24 cellular contexts compared by ENCODE assay signal in the genomic region with DNA sequence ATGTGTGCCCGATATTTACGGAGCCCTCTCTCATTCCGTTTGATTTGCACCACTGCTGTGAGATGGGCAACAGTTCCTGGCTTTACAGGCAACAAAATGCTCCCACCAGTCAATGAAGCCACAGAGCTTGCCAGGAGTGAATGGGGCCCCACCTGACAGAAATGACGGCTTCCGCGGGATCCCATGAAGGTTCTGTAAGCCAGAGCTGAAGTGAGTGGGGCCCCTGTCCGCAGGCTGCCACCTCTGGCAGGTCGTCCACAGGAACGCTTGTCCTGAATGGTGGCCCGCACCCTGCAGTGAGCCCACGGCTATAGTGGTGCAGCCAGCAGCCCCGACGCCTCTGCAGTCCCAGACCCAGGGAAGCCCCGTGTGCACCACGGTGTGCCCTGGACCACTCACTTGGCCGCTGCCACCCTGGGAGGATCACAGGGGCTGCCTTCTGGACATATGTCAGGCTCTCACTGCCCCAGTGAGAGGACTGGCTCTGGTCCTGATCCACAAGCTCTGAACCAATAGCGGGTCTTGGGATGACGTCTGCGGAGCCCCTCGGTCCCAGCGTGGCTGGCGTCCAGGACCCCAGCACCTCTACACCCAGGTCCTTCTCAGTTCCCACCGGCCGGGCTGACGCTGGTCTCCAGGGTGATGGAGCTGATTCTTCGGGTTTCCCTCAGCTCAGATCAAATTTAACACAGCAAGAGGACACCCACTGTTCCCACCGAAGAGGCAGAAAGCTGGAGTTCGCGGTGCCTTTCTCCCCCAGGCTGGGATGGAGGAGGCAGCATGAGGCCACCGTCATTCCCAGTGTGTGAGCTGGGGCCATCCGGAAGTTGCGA.
"Had no signal": no experiment of that assay in that cellular context is flagged by ENCODE, and none has a peak within 500 bp of the region (broad histone marks: within the 10 kb centered on the region; RNA-seq: fewer than 3 reads in every experiment).

No MANE protein-coding gene starts in this region.

- H2AFZ ChIP-seq: neural progenitor cell had no signal

- H3K4me3 ChIP-seq: left ventricle myocardium inferior, lung, neural progenitor cell, ovary, right atrium auricular region, right lobe of liver, smooth muscle cell, tibial nerve, upper lobe of left lung, vagina had no signal

- ATAC-seq: natural killer cell; right lobe of liver; stimulated activated memory B cell treated with anti-CD40 and anti-IgM and Interleukin-4, amounts not matched to agents 10 μg/mL and 1 μg/mL and 100 μg/mL, for 72 hours; stimulated activated naive CD8-positive, alpha-beta T cell treated with anti-CD3 and anti-CD28 coated beads, Interleukin-15, amount 100 ng/mL, for 72 hours had no signal

- DNase-seq: hippocampal formation; left ventricle myocardium inferior; mesendoderm; naive B cell; natural killer cell; nephron progenitor cell; ovary; right lobe of liver; stimulated activated CD4-positive, alpha-beta T cell treated with anti-CD3 and anti-CD28 coated beads, Interleukin-12 subunit alpha, Interleukin-12 subunit beta, amount 100 ng/mL, for 4 hours; stimulated activated CD4-positive, alpha-beta T cell treated with anti-CD3 and anti-CD28 coated beads, Interleukin-15, amount 100 ng/mL, for 24 hours; stimulated activated CD4-positive, alpha-beta T cell treated with anti-CD3 and anti-CD28 coated beads, Interleukin-2, amount 100 ng/mL, for 24 hours; stimulated activated CD4-positive, alpha-beta T cell treated with anti-CD3 and anti-CD28 coated beads, Interleukin-4, amount 100 ng/mL, for 24 hours; stimulated activated naive CD4-positive, alpha-beta T cell treated with Interleukin-2 at 50 U/mL for 16 hours; stimulated activated naive CD8-positive, alpha-beta T cell treated with anti-CD3 and anti-CD28 coated beads, Interleukin-15, amount 100 ng/mL, for 72 hours; substantia nigra; upper lobe of left lung had no signal

- H3K4me1 ChIP-seq: right lobe of liver had no signal

- H3K9ac ChIP-seq: neural progenitor cell had no signal

- FAIRE-seq: keratinocyte had no signal

- H3K36me3 ChIP-seq: left ventricle myocardium inferior, neural progenitor cell, ovary, right atrium auricular region, right lobe of liver, tibial nerve, upper lobe of left lung, vagina had no signal

- H3K27me3 ChIP-seq: neural progenitor cell, ovary, right atrium auricular region, right lobe of liver, tibial nerve, upper lobe of left lung, vagina had no signal

- H3K27ac ChIP-seq: left ventricle myocardium inferior, neural progenitor cell, ovary, right atrium auricular region, right lobe of liver, tibial nerve, upper lobe of left lung, vagina had no signal

- H3K4me2 ChIP-seq: neural progenitor cell, smooth muscle cell had no signal

- H3K9me3 ChIP-seq: left ventricle myocardium inferior, ovary, right atrium auricular region, right lobe of liver, upper lobe of left lung, vagina had no signal
